ENCODE assay signal across 25 cellular contexts in genomic region chr7:152120776-152121175, GRCh38.
A peak's percentile ranks its signal among the peaks of the same experiment; 100 is the strongest.
DNase-seq lines count a peak whose midpoint lies in the region; ATAC-seq, FAIRE-seq and TF ChIP-seq lines count a peak whose summit lies in the region.
"Had no signal": no experiment of that assay in that cellular context is flagged by ENCODE, and none has a peak within 500 bp of the region (broad histone marks: within the 10 kb centered on the region; RNA-seq: fewer than 3 reads in every experiment).

No MANE protein-coding gene starts in this region.

- TF ChIP-seq CTCF in endothelial cell of umbilical vein (IDR thresholded peaks at IDR 0.05; ENCODE audit: extremely low read depth in 1 of 2, insufficient read depth in 1 of 2, low read depth in 1 of 2, low read length in 2 of 2) = no peak
- no peak for TF ChIP-seq CTCF in progenitor cell of endocrine pancreas (IDR thresholded peaks at IDR 0.05; ENCODE audit: unreplicated experiment)
- no peak for TF ChIP-seq CTCF in GM10248 (IDR thresholded peaks at IDR 0.05; ENCODE audit: control extremely low read depth, extremely low read depth, low read depth, missing control alignments)

- H3K9ac ChIP-seq in endothelial cell of umbilical vein (replicated peaks; ENCODE audit: extremely low read depth, insufficient read depth, low read length) = no peak overlapping the region
- H3K9ac ChIP-seq: BLaER1 treated with 17β-estradiol and CSF1 and Interleukin-3, amounts not matched to agents 10 nM and 100 nM had no signal

- BruUV-seq in endothelial cell of umbilical vein (replicated peaks; lab: Mats Ljungman, UMichigan) = no TSS peak

- no peak overlapping the region for H3K4me3 Mint-ChIP-seq in activated T-helper 17 cell treated with anti-CD3 and anti-CD28 coated beads, Interleukin-2, amount 50 U/mL, for 72 hours
- no peak overlapping the region for H3K4me3 Mint-ChIP-seq in progenitor cell of endocrine pancreas (ENCODE audit: low read depth)
- H3K4me3 Mint-ChIP-seq in activated CD4-positive, alpha-beta memory T cell treated with anti-CD3 and anti-CD28 coated beads for 36 hours = no peak overlapping the region
- H3K4me3 Mint-ChIP-seq: B cell; CD4-positive, alpha-beta T cell; CD8-positive, alpha-beta T cell had no signal

- H3K4me1 ChIP-seq in endothelial cell of umbilical vein (ENCODE audit: control insufficient read depth, extremely low read depth, insufficient read depth, low read length) = peaks cover 12% of the 10 kb centered on the region
- H3K4me1 ChIP-seq: A549; BLaER1 treated with 17β-estradiol and CSF1 and Interleukin-3, amounts not matched to agents 10 nM and 100 nM; Caco-2 had no signal

- no peaks in the 10 kb centered on the region for H3K27me3 ChIP-seq in endothelial cell of umbilical vein (ENCODE audit: control insufficient read depth in 2 of 2, insufficient read depth in 2 of 2, low read length in 2 of 2)
- H3K27me3 ChIP-seq: BLaER1 treated with 17β-estradiol and CSF1 and Interleukin-3, amounts not matched to agents 10 nM and 100 nM had no signal

- peak; percentile 38 for DNase-seq in activated effector memory CD4-positive, alpha-beta T cell treated with anti-CD3 and anti-CD28 coated beads, Interleukin-2, amount 50 U/mL, for 16 hours
- DNase-seq in activated effector memory CD4-positive, alpha-beta T cell treated with Interleukin-2 at 50 U/mL for 16 hours = no peak
- DNase-seq in endothelial cell of umbilical vein (ENCODE audit: low read depth, low spot score) = no peak
- no peak for DNase-seq in progenitor cell of endocrine pancreas (ENCODE audit: low spot score, unreplicated experiment)
- DNase-seq in NCI-H1417 (lab: John Stamatoyannopoulos, UW) = no peak
- no peak for DNase-seq in GM10248 (ENCODE audit: extremely low spot score)
- no peak for DNase-seq in activated CD4-positive, alpha-beta memory T cell treated with anti-CD3 and anti-CD28 coated beads for 36 hours
- DNase-seq: AML-193; Caco-2; Calu3; CD4-positive, alpha-beta T cell; CD8-positive, alpha-beta T cell; DMS79 treated with DMSO at 0.1 percent for 48 hours; GF-D8 had no signal

- no peak overlapping the region for H2AFZ ChIP-seq in endothelial cell of umbilical vein (ENCODE audit: low read depth, low read length)

- no peak overlapping the region for H3K4me2 ChIP-seq in endothelial cell of umbilical vein (ENCODE audit: insufficient read depth, low read length)
- H3K4me2 ChIP-seq: A549; BLaER1 treated with 17β-estradiol and CSF1 and Interleukin-3, amounts not matched to agents 10 nM and 100 nM had no signal

- no peak for ATAC-seq in activated T-helper 17 cell treated with anti-CD3 and anti-CD28 coated beads, Interleukin-2, amount 50 U/mL, for 72 hours (replicated peaks)
- ATAC-seq: A549; CD8-positive, alpha-beta T cell; GM12878 had no signal

- no peak for FAIRE-seq in endothelial cell of umbilical vein (lab: Jason Lieb, UNC)
- FAIRE-seq: A549, D721Med, G401.6, GM12878, GM12892, GM18507 had no signal

- no peaks in the 10 kb centered on the region for H3K9me1 ChIP-seq in endothelial cell of umbilical vein (replicated peaks; ENCODE audit: control insufficient read depth, extremely low read depth, insufficient read depth, low read length)

- peaks cover 90% of the 10 kb centered on the region for H3K36me3 Mint-ChIP-seq in activated T-helper 17 cell treated with anti-CD3 and anti-CD28 coated beads, Interleukin-2, amount 50 U/mL, for 72 hours (ENCODE audit: low read depth)
- peaks cover 44% of the 10 kb centered on the region for H3K36me3 Mint-ChIP-seq in progenitor cell of endocrine pancreas (ENCODE audit: insufficient read depth)
- H3K36me3 Mint-ChIP-seq in activated CD4-positive, alpha-beta memory T cell treated with anti-CD3 and anti-CD28 coated beads for 36 hours = peaks cover 68% of the 10 kb centered on the region

- H3K79me2 ChIP-seq in endothelial cell of umbilical vein (ENCODE audit: control insufficient read depth, insufficient read depth, low read length) = no peaks in the 10 kb centered on the region

- intact Hi-C loops in endothelial cell of umbilical vein (cut with micrococcal nuclease) = loop anchor here (1.0 kb wide), 1 partner anchor 26 kb away; no protein-coding TSS in a partner anchor
- intact Hi-C loops in activated CD4-positive, alpha-beta memory T cell treated with anti-CD3 and anti-CD28 coated beads for 36 hours (cut with micrococcal nuclease) = no loop called here

- H3K27me3 Mint-ChIP-seq in activated T-helper 17 cell treated with anti-CD3 and anti-CD28 coated beads, Interleukin-2, amount 50 U/mL, for 72 hours = no peaks in the 10 kb centered on the region
- no peaks in the 10 kb centered on the region for H3K27me3 Mint-ChIP-seq in progenitor cell of endocrine pancreas
- no peaks in the 10 kb centered on the region for H3K27me3 Mint-ChIP-seq in activated CD4-positive, alpha-beta memory T cell treated with anti-CD3 and anti-CD28 coated beads for 36 hours
- H3K27me3 Mint-ChIP-seq: B cell; CD4-positive, alpha-beta T cell had no signal

- CTCF ChIA-PET in endothelial cell of umbilical vein (lab: Charles Lee) = no interaction called here
- CTCF ChIA-PET in GM10248 (lab: Yijun Ruan, JAX) = no interaction called here
- CTCF ChIA-PET in activated CD4-positive, alpha-beta memory T cell treated with anti-CD3 and anti-CD28 coated beads for 36 hours (lab: Charles Lee) = interaction anchor here (0.9 kb wide), 1 partner anchor 28 kb away, joined by 4 read pairs; no protein-coding TSS in a partner anchor

- no peaks in the 10 kb centered on the region for H4K20me1 ChIP-seq in endothelial cell of umbilical vein (replicated peaks; ENCODE audit: control insufficient read depth, extremely low read depth, insufficient read depth, low read length)

- H3K4me3 ChIP-seq in endothelial cell of umbilical vein (replicated peaks in 1 of 3; ENCODE audit: insufficient read depth in 1 of 3, low read depth in 1 of 3, low read length in 3 of 3) = no peak overlapping the region
- H3K4me3 ChIP-seq: A549; BLaER1 treated with 17β-estradiol and CSF1 and Interleukin-3, amounts not matched to agents 10 nM and 100 nM; GM12878 had no signal

- peaks cover 4% of the 10 kb centered on the region for H3K9me3 Mint-ChIP-seq in activated T-helper 17 cell treated with anti-CD3 and anti-CD28 coated beads, Interleukin-2, amount 50 U/mL, for 72 hours
- peaks cover 5% of the 10 kb centered on the region for H3K9me3 Mint-ChIP-seq in progenitor cell of endocrine pancreas (ENCODE audit: low read depth)
- H3K9me3 Mint-ChIP-seq in activated CD4-positive, alpha-beta memory T cell treated with anti-CD3 and anti-CD28 coated beads for 36 hours = peaks cover 12% of the 10 kb centered on the region

- H3K27ac ChIP-seq in endothelial cell of umbilical vein (ENCODE audit: insufficient read depth, low read depth, low read length) = peak overlapping the region; percentile 25
- H3K27ac ChIP-seq: 22Rv1; A549; BLaER1 treated with 17β-estradiol and CSF1 and Interleukin-3, amounts not matched to agents 10 nM and 100 nM; C4-2B had no signal

- POLR2A ChIA-PET in endothelial cell of umbilical vein (lab: Charles Lee) = no interaction called here
- POLR2A ChIA-PET in GM10248 (lab: Yijun Ruan, JAX) = no interaction called here
- POLR2A ChIA-PET in activated CD4-positive, alpha-beta memory T cell treated with anti-CD3 and anti-CD28 coated beads for 36 hours (lab: Charles Lee) = no interaction called here

- peaks cover 7% of the 10 kb centered on the region for H3K4me1 Mint-ChIP-seq in activated T-helper 17 cell treated with anti-CD3 and anti-CD28 coated beads, Interleukin-2, amount 50 U/mL, for 72 hours
- H3K4me1 Mint-ChIP-seq in progenitor cell of endocrine pancreas (ENCODE audit: low read depth) = no peaks in the 10 kb centered on the region
- peaks cover 13% of the 10 kb centered on the region for H3K4me1 Mint-ChIP-seq in activated CD4-positive, alpha-beta memory T cell treated with anti-CD3 and anti-CD28 coated beads for 36 hours (ENCODE audit: low read depth)
- H3K4me1 Mint-ChIP-seq: B cell had no signal

- dilution Hi-C loops in endothelial cell of umbilical vein (cut with MboI; ENCODE audit: extremely low pct_ligation_motif_present, low sequenced_read_pairs) = no loop called here

- TF ChIP-seq POLR2A in endothelial cell of umbilical vein (IDR thresholded peaks at IDR 0.05; ENCODE audit: low read depth, low read length) = no peak

- H3K27ac Mint-ChIP-seq in activated T-helper 17 cell treated with anti-CD3 and anti-CD28 coated beads, Interleukin-2, amount 50 U/mL, for 72 hours = peak overlapping the region; percentile 38
- peak overlapping the region; percentile 79 for H3K27ac Mint-ChIP-seq in progenitor cell of endocrine pancreas
- no peak overlapping the region for H3K27ac Mint-ChIP-seq in activated CD4-positive, alpha-beta memory T cell treated with anti-CD3 and anti-CD28 coated beads for 36 hours
- H3K27ac Mint-ChIP-seq: B cell; CD4-positive, alpha-beta T cell; CD8-positive, alpha-beta T cell had no signal

- no peaks in the 10 kb centered on the region for H3K9me3 ChIP-seq in endothelial cell of umbilical vein (replicated peaks; ENCODE audit: control insufficient read depth, insufficient read depth, low read length)

- H3K36me3 ChIP-seq in endothelial cell of umbilical vein (ENCODE audit: control insufficient read depth in 2 of 2, extremely low read depth in 1 of 2, insufficient read depth in 2 of 2, low read length in 2 of 2) = peaks cover 15 to 17% of the 10 kb centered on the region in 2 experiments

TF ChIP-seq in endothelial cell of umbilical vein, 7 proteins besides CTCF, POLR2A, EP300 and RAD21:
- no peak for TF ChIP-seq JUN (IDR thresholded peaks at IDR 0.05; ENCODE audit: borderline replicate concordance, insufficient read depth, insufficient read length, low read depth)
- no peak for TF ChIP-seq POLR2AphosphoS5 (IDR thresholded peaks at IDR 0.05; ENCODE audit: insufficient read depth, low read depth, low read length)
- TF ChIP-seq MYC (IDR thresholded peaks at IDR 0.05; ENCODE audit: low read depth, low read length) = no peak
- no peak for TF ChIP-seq GATA2 (IDR thresholded peaks at IDR 0.05; ENCODE audit: insufficient read depth, insufficient read length, low read depth, low read length)
- no peak for TF ChIP-seq EZH2 (IDR thresholded peaks at IDR 0.05; ENCODE audit: borderline replicate concordance, low read depth, low read length, severe bottlenecking)
- no peak for TF ChIP-seq FOS (IDR thresholded peaks at IDR 0.05; ENCODE audit: borderline replicate concordance, insufficient read depth, low read length)
- TF ChIP-seq, protein P1, sequence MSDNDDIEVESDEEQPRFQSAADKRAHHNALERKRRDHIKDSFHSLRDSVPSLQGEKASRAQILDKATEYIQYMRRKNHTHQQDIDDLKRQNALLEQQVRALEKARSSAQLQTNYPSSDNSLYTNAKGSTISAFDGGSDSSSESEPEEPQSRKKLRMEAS (IDR thresholded peaks at IDR 0.05; ENCODE audit: insufficient read depth, insufficient read length) = no peak
